8 cellular contexts compared by ENCODE assay signal in the genomic region with DNA sequence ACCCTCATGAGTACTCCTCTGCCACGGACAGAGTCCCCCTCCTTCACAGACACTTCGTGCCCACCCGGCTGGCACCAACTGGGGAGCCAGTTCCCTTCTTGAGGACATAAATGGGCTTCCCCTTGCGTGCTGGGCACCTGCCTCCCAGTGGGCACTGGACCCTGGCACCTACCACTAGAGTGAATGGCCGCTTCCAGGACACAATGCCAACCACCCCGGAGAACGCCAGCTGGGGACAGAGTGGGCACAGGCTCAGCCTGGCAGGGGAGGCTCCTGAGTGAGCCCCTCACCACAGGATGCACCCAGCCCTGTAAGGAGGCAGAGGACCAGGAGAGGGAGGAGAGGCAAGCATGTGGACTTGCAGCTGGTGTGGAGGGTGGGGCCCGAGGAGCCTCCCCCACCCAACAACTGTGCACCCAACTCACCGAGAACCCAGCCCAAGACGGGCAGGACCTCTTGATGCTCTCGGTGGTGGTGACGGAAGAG. TPM values are rescaled to one million over a fixed set of nuclear protein-coding genes. Genes with fewer than 3 reads are reported as not detected.
DNase-seq lines count a peak whose midpoint lies in the region; ATAC-seq, FAIRE-seq and TF ChIP-seq lines count a peak whose summit lies in the region.

No MANE protein-coding gene starts in this region.

- TF ChIP-seq POLR2A in GM12891 (IDR thresholded peaks at IDR 0.05; ENCODE audit: low read depth, low read length): no peak

- H3K27ac ChIP-seq in SK-N-MC: no peak overlapping the region

- intact Hi-C loops in sciatic nerve (cut with DNase I): no loop called here

- H3K36me3 ChIP-seq in SK-N-MC (ENCODE audit: insufficient read depth, low read length): peaks cover 9% of the 10 kb centered on the region; the same call in 1 of the 2 replicates

- peak overlapping the region; percentile 75 for H3K9ac ChIP-seq in SK-N-MC (ENCODE audit: insufficient read length)

- FAIRE-seq in GM12891 (lab: Jason Lieb, UNC): no peak

- no peaks in the 10 kb centered on the region for H3K9me3 ChIP-seq in SK-N-MC (ENCODE audit: low read depth, low read length)

- H3K4me3 ChIP-seq in GM08714 (ENCODE audit: low read length): peak overlapping the region; percentile 89
- H3K4me3 ChIP-seq in SK-N-MC: peak overlapping the region; percentile 90
- H3K4me3 ChIP-seq in fibroblast of mammary gland (ENCODE audit: control insufficient read depth, low read depth, low read length): peak overlapping the region; percentile 61

- no peak for DNase-seq in SK-N-MC (ENCODE audit: low read depth, low spot score)
- no peak for DNase-seq in fibroblast of mammary gland (ENCODE audit: low read depth)
- no peak for DNase-seq in sciatic nerve (ENCODE audit: low spot score)
- no peak for DNase-seq in activated gamma-delta T cell (lab: John Stamatoyannopoulos, UW)
- DNase-seq in GM12891 (ENCODE audit: insufficient read length, low spot score): no peak
- DNase-seq in SW 1271 (lab: John Stamatoyannopoulos, UW): no peak

- ATAC-seq in sciatic nerve (peak; percentile 1), HG02623 (IDR thresholded peaks at IDR 0.05; ENCODE audit: unreplicated experiment) (no peak)

- no peak for TF ChIP-seq CTCF in fibroblast of mammary gland (conservative IDR thresholded peaks at IDR 0.05; ENCODE audit: control insufficient read depth, insufficient read depth, low read depth, low read length)

TF ChIP-seq in GM12891, 5 proteins besides CTCF, POLR2A, EP300 and RAD21:
- TF ChIP-seq POLR2AphosphoS5 (IDR thresholded peaks at IDR 0.05; ENCODE audit: low read depth, low read length) (no peak), SPI1 (IDR thresholded peaks at IDR 0.05; ENCODE audit: low read depth, low read length) (no peak), PAX5 (IDR thresholded peaks at IDR 0.05; ENCODE audit: insufficient read depth, low read length, severe bottlenecking) (no peak), TAF1 (IDR thresholded peaks at IDR 0.05; ENCODE audit: low read depth, low read length) (no peak), POU2F2 (IDR thresholded peaks at IDR 0.05; ENCODE audit: low read depth, low read length) (no peak)

RNA-seq across cellular contexts. Expression of gene ENTREP3, which starts 1.0 kb away (rescaled TPM):
- 28.4 TPM for total RNA-seq in sciatic nerve
- 14.4 TPM for polyA plus RNA-seq in GM12891 (2012; ENCODE audit: low read depth, missing spikeins)

RNA-seq across cellular contexts. Expression of gene SCAMP3, which starts 7.9 kb away (rescaled TPM):
- total RNA-seq in sciatic nerve: 44.0 TPM
- 51.5 TPM for polyA plus RNA-seq in GM12891 (2012; ENCODE audit: low read depth, missing spikeins)

RNA-seq across cellular contexts. Expression of gene CLK2, which starts 19.0 kb away (rescaled TPM):
- total RNA-seq in sciatic nerve: 57.8 TPM
- 35.8 TPM for polyA plus RNA-seq in GM12891 (2012; ENCODE audit: low read depth, missing spikeins)

RNA-seq across cellular contexts. Expression of gene HCN3, which starts 23.0 kb away (rescaled TPM):
- 8.0 TPM for total RNA-seq in sciatic nerve
- 1.6 TPM for polyA plus RNA-seq in GM12891 (2012; ENCODE audit: low read depth, missing spikeins)

RNA-seq across cellular contexts. Expression of gene MTX1, which starts 45.8 kb away (rescaled TPM):
- 20.0 TPM for total RNA-seq in sciatic nerve
- polyA plus RNA-seq in GM12891 (2012; ENCODE audit: low read depth, missing spikeins): 43.0 TPM
